In the genomic region with DNA sequence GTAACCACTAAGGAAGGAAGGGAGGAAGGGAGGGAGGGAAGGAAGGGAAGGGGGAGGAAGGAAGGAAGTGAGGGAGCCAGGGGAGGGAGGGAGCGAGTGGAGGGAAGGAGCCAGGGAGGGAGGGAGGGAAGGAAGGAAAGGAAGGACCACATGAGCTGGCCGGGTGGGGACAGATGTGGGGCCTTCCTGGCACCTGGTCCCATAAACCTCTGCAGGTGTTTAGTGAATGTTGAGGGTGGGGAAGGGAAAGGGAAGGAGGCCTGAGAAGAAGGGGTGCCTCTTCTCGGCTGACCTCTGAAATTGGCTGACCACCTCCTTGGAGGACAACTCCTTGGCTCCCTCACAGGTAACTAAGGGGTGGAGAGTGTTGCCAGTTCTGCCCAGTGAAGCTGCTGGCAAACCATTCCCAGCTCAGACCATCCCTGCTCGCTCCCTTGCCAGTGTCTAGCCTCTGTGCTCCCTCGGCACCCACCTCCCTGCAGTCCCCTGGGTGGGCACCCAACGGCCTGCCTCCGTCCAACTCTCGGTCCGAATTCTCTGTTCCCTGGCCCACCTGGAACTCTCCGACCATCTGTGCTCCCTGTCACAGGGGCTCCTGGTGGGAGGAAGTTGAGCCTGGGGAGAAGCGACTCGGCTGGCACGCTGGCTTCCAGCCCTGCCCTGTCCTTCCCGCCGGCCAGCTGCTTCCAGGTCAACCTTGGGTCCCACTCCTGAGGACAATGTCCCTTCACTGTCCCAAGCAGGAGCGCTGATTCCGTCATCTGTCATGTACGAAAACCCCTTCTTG, we compare ENCODE assay signal across 20 cellular contexts.
"Had no signal": no experiment of that assay in that cellular context is flagged by ENCODE, and none has a peak within 500 bp of the region (broad histone marks: within the 10 kb centered on the region; RNA-seq: fewer than 3 reads in every experiment).

No MANE protein-coding gene starts in this region.

- FAIRE-seq: TTC549 had no signal

- H3K27me3 ChIP-seq: body of pancreas, sigmoid colon, stomach, testis had no signal

- H3K9me3 ChIP-seq: body of pancreas, sigmoid colon, stomach, testis had no signal

- H3K27ac ChIP-seq: body of pancreas, coronary artery, sigmoid colon had no signal

- DNase-seq: activated CD4-positive, alpha-beta T cell treated with anti-CD3 and anti-CD28 coated beads for 48 hours; activated CD8-positive, alpha-beta memory T cell treated with anti-CD3 and anti-CD28 coated beads, Interleukin-2, amount 50 U/mL, for 4 hours; activated CD8-positive, alpha-beta T cell treated with anti-CD3 and anti-CD28 coated beads, Interleukin-2, amount 10 ng/mL, durations not matched to agents 7 days and 5 days; activated gamma-delta T cell; activated T-cell treated with anti-CD3 and anti-CD28 coated beads, Interleukin-2, amount 50 U/mL, for 72 hours; amniotic stem cell; body of pancreas; central memory CD4-positive, alpha-beta T cell; effector CD8-positive, alpha-beta T cell; foreskin fibroblast; mesenchymal stem cell; occipital lobe; sigmoid colon; stimulated activated CD4-positive, alpha-beta T cell treated with anti-CD3 and anti-CD28 coated beads, Interleukin-1b, Interleukin-23, amount 100 ng/mL, for 48 hours; stomach had no signal

- H3K4me1 ChIP-seq: sigmoid colon had no signal

- H3K4me3 ChIP-seq: body of pancreas, coronary artery, sigmoid colon, stomach, testis had no signal

- H3K36me3 ChIP-seq: sigmoid colon, stomach had no signal

- ATAC-seq: activated CD8-positive, alpha-beta T cell treated with anti-CD3 and anti-CD28 coated beads, Interleukin-2, amount 10 ng/mL, durations not matched to agents 7 days and 5 days; activated T-cell treated with anti-CD3 and anti-CD28 coated beads, Interleukin-2, amount 50 U/mL, for 72 hours; body of pancreas; natural killer cell treated with Interleukin-12 subunit alpha and Interleukin-12 subunit beta and Interleukin-15 and Interleukin-18, amount 100 ng/mL, for 72 hours; WTC11 had no signal
